Comparison of ENCODE assay signal across 2 cellular contexts in genomic region chr14:100246809-100247428, GRCh38.
TF ChIP-seq lines count a peak whose summit lies in the region.

No MANE protein-coding gene starts in this region.

TF ChIP-seq in HEK293, 187 proteins besides CTCF, POLR2A, EP300 and RAD21 (continues in another document):
- no peak for TF ChIP-seq KLF8 (tag by site-specific recombination; IDR thresholded peaks at IDR 0.05)
- TF ChIP-seq, protein P1, sequence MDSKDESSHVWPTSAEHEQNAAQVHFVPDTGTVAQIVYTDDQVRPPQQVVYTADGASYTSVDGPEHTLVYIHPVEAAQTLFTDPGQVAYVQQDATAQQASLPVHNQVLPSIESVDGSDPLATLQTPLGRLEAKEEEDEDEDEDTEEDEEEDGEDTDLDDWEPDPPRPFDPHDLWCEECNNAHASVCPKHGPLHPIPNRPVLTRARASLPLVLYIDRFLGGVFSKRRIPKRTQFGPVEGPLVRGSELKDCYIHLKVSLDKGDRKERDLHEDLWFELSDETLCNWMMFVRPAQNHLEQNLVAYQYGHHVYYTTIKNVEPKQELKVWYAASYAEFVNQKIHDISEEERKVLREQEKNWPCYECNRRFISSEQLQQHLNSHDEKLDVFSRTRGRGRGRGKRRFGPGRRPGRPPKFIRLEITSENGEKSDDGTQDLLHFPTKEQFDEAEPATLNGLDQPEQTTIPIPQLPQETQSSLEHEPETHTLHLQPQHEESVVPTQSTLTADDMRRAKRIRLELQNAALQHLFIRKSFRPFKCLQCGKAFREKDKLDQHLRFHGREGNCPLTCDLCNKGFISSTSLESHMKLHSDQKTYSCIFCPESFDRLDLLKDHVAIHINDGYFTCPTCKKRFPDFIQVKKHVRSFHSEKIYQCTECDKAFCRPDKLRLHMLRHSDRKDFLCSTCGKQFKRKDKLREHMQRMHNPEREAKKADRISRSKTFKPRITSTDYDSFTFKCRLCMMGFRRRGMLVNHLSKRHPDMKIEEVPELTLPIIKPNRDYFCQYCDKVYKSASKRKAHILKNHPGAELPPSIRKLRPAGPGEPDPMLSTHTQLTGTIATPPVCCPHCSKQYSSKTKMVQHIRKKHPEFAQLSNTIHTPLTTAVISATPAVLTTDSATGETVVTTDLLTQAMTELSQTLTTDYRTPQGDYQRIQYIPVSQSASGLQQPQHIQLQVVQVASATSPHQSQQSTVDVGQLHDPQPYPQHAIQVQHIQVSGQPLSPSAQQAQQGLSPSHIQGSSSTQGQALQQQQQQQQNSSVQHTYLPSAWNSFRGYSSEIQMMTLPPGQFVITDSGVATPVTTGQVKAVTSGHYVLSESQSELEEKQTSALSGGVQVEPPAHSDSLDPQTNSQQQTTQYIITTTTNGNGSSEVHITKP (tag by site-specific recombination; IDR thresholded peaks at IDR 0.05): peak; percentile 73
- TF ChIP-seq ZNF561 (tag by site-specific recombination; IDR thresholded peaks at IDR 0.05; ENCODE audit: borderline replicate concordance): 0 out of 2 replicates have a peak, but pooled peaks have one; percentile 33
- 0 out of 2 replicates have a peak, but pooled peaks have one; percentile 6 for TF ChIP-seq ZEB2 (tag by site-specific recombination; IDR thresholded peaks at IDR 0.05)
- TF ChIP-seq ZNF830 (tag by site-specific recombination; IDR thresholded peaks at IDR 0.05; ENCODE audit: low read depth): no peak
- no peak for TF ChIP-seq ZBTB6 (tag by site-specific recombination; IDR thresholded peaks at IDR 0.05)
- no peak for TF ChIP-seq ZNF658 (tag by site-specific recombination; IDR thresholded peaks at IDR 0.05)
- no peak for TF ChIP-seq ZNF394 (tag by site-specific recombination; IDR thresholded peaks at IDR 0.05; ENCODE audit: borderline replicate concordance)
- TF ChIP-seq ZNF169 (tag by site-specific recombination; IDR thresholded peaks at IDR 0.05): no peak
- TF ChIP-seq ZNF560 (tag by site-specific recombination; IDR thresholded peaks at IDR 0.05; ENCODE audit: borderline replicate concordance): no peak
- no peak for TF ChIP-seq ZNF777 (tag by site-specific recombination; IDR thresholded peaks at IDR 0.05; ENCODE audit: borderline replicate concordance)
- TF ChIP-seq ZNF248 (tag by site-specific recombination; IDR thresholded peaks at IDR 0.05): no peak
- TF ChIP-seq PATZ1 (tag by site-specific recombination; IDR thresholded peaks at IDR 0.05): peak; percentile 27; the same call in 1 of the 2 replicates
- peak; percentile 93 for TF ChIP-seq IKZF3 (tag by site-specific recombination; IDR thresholded peaks at IDR 0.05)
- no peak for TF ChIP-seq SP3 (tag by site-specific recombination; IDR thresholded peaks at IDR 0.05)
- TF ChIP-seq ZNF654 (tag by site-specific recombination; IDR thresholded peaks at IDR 0.05; ENCODE audit: low read depth): peak; percentile 37; the same call in 1 of the 2 replicates
- no peak for TF ChIP-seq ZNF596 (tag by site-specific recombination; IDR thresholded peaks at IDR 0.05)
- no peak for TF ChIP-seq YY1 (tag by site-specific recombination; IDR thresholded peaks at IDR 0.05)
- peak; percentile 19; the same call in 1 of the 2 replicates for TF ChIP-seq SP7 (tag by site-specific recombination; IDR thresholded peaks at IDR 0.05)
- no peak for TF ChIP-seq ZNF391 (tag by site-specific recombination; IDR thresholded peaks at IDR 0.05; ENCODE audit: borderline replicate concordance, low read depth)
- TF ChIP-seq ZSCAN16 (tag by site-specific recombination; IDR thresholded peaks at IDR 0.05): no peak
- TF ChIP-seq OSR2 (tag by site-specific recombination; IDR thresholded peaks at IDR 0.05): peak; percentile 88
- peak; percentile 33; the same call in 1 of the 2 replicates for TF ChIP-seq PRDM1 (tag by site-specific recombination; IDR thresholded peaks at IDR 0.05)

TF ChIP-seq in K562, 482 proteins besides CTCF, POLR2A, EP300 and RAD21 (continues in another document):
- TF ChIP-seq MYC (IDR thresholded peaks at IDR 0.05; ENCODE audit: low read depth, low read length) (no peak), MYC (CRISPR knock-in tag; IDR thresholded peaks at IDR 0.05; ENCODE audit: borderline replicate concordance, low read depth) (no peak), ESRRA (IDR thresholded peaks at IDR 0.05; ENCODE audit: borderline replicate concordance, low read depth) (0 out of 2 replicates have a peak, but pooled peaks have one; percentile 14), RBM34 (IDR thresholded peaks at IDR 0.05; ENCODE audit: borderline replicate concordance, insufficient read depth, low read length) (no peak), MAZ (CRISPR knock-in tag; conservative IDR thresholded peaks at IDR 0.05 in 1 of 2, IDR thresholded peaks at IDR 0.05 in 1 of 2) (peak in 1 of 2 experiments; percentile 60; a peak in 2 of 4 replicates), GTF2A2 (tag; IDR thresholded peaks at IDR 0.05) (no peak), NR2C2 (CRISPR knock-in tag; IDR thresholded peaks at IDR 0.05) (no peak), NR2C2 (tag; IDR thresholded peaks at IDR 0.05) (0 out of 2 replicates have a peak, but pooled peaks have one; percentile 24), KLF16 (IDR thresholded peaks at IDR 0.05) (0 out of 2 replicates have a peak, but pooled peaks have one; percentile 21), ZNF146 (CRISPR knock-in tag; IDR thresholded peaks at IDR 0.05; ENCODE audit: unreplicated experiment) (no peak), MTF1 (CRISPR knock-in tag; IDR thresholded peaks at IDR 0.05; ENCODE audit: borderline replicate concordance) (no peak), ZNF224 (CRISPR knock-in tag; IDR thresholded peaks at IDR 0.05) (no peak), CHD4 (IDR thresholded peaks at IDR 0.05; ENCODE audit: insufficient read depth, insufficient replicate concordance, low read depth, low read length, poor library complexity, severe bottlenecking) (no peak), HMGN3 (IDR thresholded peaks at IDR 0.05; ENCODE audit: borderline replicate concordance, extremely low read depth, insufficient read length, low read depth, low read length) (no peak), FOXK2 (conservative IDR thresholded peaks at IDR 0.05 in 1 of 2, IDR thresholded peaks at IDR 0.05 in 1 of 2; ENCODE audit: low read depth in 2 of 2) (peak; percentile 36 to 49; a peak in 1 of 4 replicates), ZNF274 (IDR thresholded peaks at IDR 0.05; ENCODE audit: borderline replicate concordance, low read depth, low read length) (no peak), MTA3 (IDR thresholded peaks at IDR 0.05; ENCODE audit: borderline replicate concordance) (peak; percentile 21; the same call in 1 of the 2 replicates), RB1 (IDR thresholded peaks at IDR 0.05; ENCODE audit: low read depth) (0 out of 2 replicates have a peak, but pooled peaks have one; percentile 32), NELFE (IDR thresholded peaks at IDR 0.05; ENCODE audit: insufficient read depth, insufficient read length) (no peak), ZNF75A (CRISPR knock-in tag; IDR thresholded peaks at IDR 0.05) (no peak), HMBOX1 (IDR thresholded peaks at IDR 0.05) (peak; percentile 63), RBBP5 (IDR thresholded peaks at IDR 0.05; ENCODE audit: borderline replicate concordance, insufficient read depth, low read length, poor library complexity, severe bottlenecking) (no peak), SUPT5H (IDR thresholded peaks at IDR 0.05) (no peak), ZNF699 (CRISPR knock-in tag; IDR thresholded peaks at IDR 0.05; ENCODE audit: insufficient replicate concordance) (no peak), ZNF707 (CRISPR knock-in tag; conservative IDR thresholded peaks at IDR 0.05) (no peak), TAL1 (IDR thresholded peaks at IDR 0.05) (no peak), SP1 (CRISPR knock-in tag; IDR thresholded peaks at IDR 0.05) (no peak), DACH1 (IDR thresholded peaks at IDR 0.05; ENCODE audit: partially characterized antibody) (peak; percentile 52)
- TF ChIP-seq, protein P2, sequence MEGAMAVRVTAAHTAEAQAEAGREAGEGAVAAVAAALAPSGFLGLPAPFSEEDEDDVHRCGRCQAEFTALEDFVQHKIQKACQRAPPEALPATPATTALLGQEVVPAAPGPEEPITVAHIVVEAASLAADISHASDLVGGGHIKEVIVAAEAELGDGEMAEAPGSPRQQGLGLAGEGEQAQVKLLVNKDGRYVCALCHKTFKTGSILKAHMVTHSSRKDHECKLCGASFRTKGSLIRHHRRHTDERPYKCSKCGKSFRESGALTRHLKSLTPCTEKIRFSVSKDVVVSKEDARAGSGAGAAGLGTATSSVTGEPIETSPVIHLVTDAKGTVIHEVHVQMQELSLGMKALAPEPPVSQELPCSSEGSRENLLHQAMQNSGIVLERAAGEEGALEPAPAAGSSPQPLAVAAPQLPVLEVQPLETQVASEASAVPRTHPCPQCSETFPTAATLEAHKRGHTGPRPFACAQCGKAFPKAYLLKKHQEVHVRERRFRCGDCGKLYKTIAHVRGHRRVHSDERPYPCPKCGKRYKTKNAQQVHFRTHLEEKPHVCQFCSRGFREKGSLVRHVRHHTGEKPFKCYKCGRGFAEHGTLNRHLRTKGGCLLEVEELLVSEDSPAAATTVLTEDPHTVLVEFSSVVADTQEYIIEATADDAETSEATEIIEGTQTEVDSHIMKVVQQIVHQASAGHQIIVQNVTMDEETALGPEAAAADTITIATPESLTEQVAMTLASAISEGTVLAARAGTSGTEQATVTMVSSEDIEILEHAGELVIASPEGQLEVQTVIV (CRISPR knock-in tag; IDR thresholded peaks at IDR 0.05; ENCODE audit: borderline replicate concordance): no peak
- TF ChIP-seq, protein P3, sequence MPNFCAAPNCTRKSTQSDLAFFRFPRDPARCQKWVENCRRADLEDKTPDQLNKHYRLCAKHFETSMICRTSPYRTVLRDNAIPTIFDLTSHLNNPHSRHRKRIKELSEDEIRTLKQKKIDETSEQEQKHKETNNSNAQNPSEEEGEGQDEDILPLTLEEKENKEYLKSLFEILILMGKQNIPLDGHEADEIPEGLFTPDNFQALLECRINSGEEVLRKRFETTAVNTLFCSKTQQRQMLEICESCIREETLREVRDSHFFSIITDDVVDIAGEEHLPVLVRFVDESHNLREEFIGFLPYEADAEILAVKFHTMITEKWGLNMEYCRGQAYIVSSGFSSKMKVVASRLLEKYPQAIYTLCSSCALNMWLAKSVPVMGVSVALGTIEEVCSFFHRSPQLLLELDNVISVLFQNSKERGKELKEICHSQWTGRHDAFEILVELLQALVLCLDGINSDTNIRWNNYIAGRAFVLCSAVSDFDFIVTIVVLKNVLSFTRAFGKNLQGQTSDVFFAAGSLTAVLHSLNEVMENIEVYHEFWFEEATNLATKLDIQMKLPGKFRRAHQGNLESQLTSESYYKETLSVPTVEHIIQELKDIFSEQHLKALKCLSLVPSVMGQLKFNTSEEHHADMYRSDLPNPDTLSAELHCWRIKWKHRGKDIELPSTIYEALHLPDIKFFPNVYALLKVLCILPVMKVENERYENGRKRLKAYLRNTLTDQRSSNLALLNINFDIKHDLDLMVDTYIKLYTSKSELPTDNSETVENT (CRISPR knock-in tag; IDR thresholded peaks at IDR 0.05): no peak
- TF ChIP-seq, protein P4, sequence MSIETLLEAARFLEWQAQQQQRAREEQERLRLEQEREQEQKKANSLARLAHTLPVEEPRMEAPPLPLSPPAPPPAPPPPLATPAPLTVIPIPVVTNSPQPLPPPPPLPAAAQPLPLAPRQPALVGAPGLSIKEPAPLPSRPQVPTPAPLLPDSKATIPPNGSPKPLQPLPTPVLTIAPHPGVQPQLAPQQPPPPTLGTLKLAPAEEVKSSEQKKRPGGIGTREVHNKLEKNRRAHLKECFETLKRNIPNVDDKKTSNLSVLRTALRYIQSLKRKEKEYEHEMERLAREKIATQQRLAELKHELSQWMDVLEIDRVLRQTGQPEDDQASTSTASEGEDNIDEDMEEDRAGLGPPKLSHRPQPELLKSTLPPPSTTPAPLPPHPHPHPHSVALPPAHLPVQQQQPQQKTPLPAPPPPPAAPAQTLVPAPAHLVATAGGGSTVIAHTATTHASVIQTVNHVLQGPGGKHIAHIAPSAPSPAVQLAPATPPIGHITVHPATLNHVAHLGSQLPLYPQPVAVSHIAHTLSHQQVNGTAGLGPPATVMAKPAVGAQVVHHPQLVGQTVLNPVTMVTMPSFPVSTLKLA (conservative IDR thresholded peaks at IDR 0.05): 0 out of 4 replicates have a peak, but pooled peaks of 1 of the 2 experiments have one; percentile 28
- TF ChIP-seq, protein P1 (IDR thresholded peaks at IDR 0.05; ENCODE audit: partially characterized antibody): peak; percentile 44
